Comparison of ENCODE assay signal across 1 cellular context in the genomic region with DNA sequence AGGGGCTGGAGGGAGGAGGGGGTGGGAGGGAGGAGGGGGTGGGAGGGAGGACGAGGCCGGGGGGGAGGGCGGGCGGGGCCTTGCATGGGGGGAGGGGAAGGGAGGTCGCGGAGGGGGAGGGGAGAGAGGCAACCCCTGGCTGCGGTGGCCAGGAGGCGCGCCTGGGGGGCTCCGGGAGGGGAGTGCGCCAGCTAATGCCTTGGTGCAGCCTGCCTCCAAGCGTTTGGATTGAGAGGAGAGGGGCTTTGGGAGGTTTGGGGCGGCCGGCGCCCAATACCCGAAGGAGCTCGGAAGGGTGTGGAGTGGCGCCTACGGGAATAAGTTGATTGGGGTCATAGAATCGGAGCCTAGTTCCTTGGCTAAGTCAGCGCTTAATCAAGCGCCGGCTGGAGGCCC.
A peak's percentile ranks its signal among the peaks of the same experiment; 100 is the strongest.
TF ChIP-seq lines count a peak whose summit lies in the region.

No MANE protein-coding gene starts in this region.

TF ChIP-seq in H1, 55 proteins besides CTCF, POLR2A, EP300 and RAD21:
- TF ChIP-seq SIN3A (conservative IDR thresholded peaks at IDR 0.05 in 1 of 2, IDR thresholded peaks at IDR 0.05 in 1 of 2; ENCODE audit: low read depth in 1 of 2, low read length in 2 of 2) = no peak
- no peak for TF ChIP-seq GTF2F1 (IDR thresholded peaks at IDR 0.05; ENCODE audit: borderline replicate concordance, low read depth, low read length)
- peak; percentile 21 for TF ChIP-seq KDM4A (IDR thresholded peaks at IDR 0.05; ENCODE audit: low read depth, low read length, severe bottlenecking)
- no peak for TF ChIP-seq GABPA (IDR thresholded peaks at IDR 0.05; ENCODE audit: borderline replicate concordance, insufficient read depth, low read length)
- TF ChIP-seq SAP30 (IDR thresholded peaks at IDR 0.05; ENCODE audit: insufficient read depth, insufficient replicate concordance, low read length) = no peak
